Comparison of ENCODE assay signal across 16 cellular contexts in genomic region chr7:65962033-65962432, GRCh38. TPM values are rescaled to one million over a fixed set of nuclear protein-coding genes. Genes with fewer than 3 reads are reported as not detected.
DNase-seq lines count a peak whose midpoint lies in the region; ATAC-seq, FAIRE-seq and TF ChIP-seq lines count a peak whose summit lies in the region.
"Had no signal": no experiment of that assay in that cellular context is flagged by ENCODE, and none has a peak within 500 bp of the region (broad histone marks: within the 10 kb centered on the region; RNA-seq: fewer than 3 reads in every experiment).

No MANE protein-coding gene starts in this region.

- no peak overlapping the region for H3K4me3 Mint-ChIP-seq in activated T-cell treated with anti-CD3 and anti-CD28 coated beads, Interleukin-2, amount 50 U/mL, for 24 hours
- no peak overlapping the region for H3K4me3 Mint-ChIP-seq in activated T-cell treated with anti-CD3 and anti-CD28 coated beads, Interleukin-2, amount 50 U/mL, for 4 hours
- H3K4me3 Mint-ChIP-seq in activated T-helper 17 cell treated with anti-CD3 and anti-CD28 coated beads, Interleukin-2, amount 50 U/mL, for 72 hours = no peak overlapping the region
- H3K4me3 Mint-ChIP-seq: CD14-positive monocyte; CD8-positive, alpha-beta T cell; IgD-negative memory B cell had no signal

- CTCF ChIA-PET in endothelial cell of umbilical vein (lab: Charles Lee) = no interaction called here

- peak; percentile 19 for TF ChIP-seq POLR2A in endothelial cell of umbilical vein (IDR thresholded peaks at IDR 0.05; ENCODE audit: low read depth, low read length)

- H3K4me1 Mint-ChIP-seq in activated T-cell treated with anti-CD3 and anti-CD28 coated beads, Interleukin-2, amount 50 U/mL, for 24 hours (ENCODE audit: low read depth) = no peaks in the 10 kb centered on the region
- H3K4me1 Mint-ChIP-seq in activated T-cell treated with anti-CD3 and anti-CD28 coated beads, Interleukin-2, amount 50 U/mL, for 4 hours (ENCODE audit: low read depth) = no peaks in the 10 kb centered on the region
- H3K4me1 Mint-ChIP-seq in activated T-helper 17 cell treated with anti-CD3 and anti-CD28 coated beads, Interleukin-2, amount 50 U/mL, for 72 hours = no peaks in the 10 kb centered on the region
- H3K4me1 Mint-ChIP-seq: CD14-positive monocyte had no signal

- intact Hi-C loops in endothelial cell of umbilical vein (cut with micrococcal nuclease) (no loop called here), sciatic nerve (cut with DNase I) (no loop called here)

- ATAC-seq in activated T-cell treated with anti-CD3 and anti-CD28 coated beads, Interleukin-2, amount 50 U/mL, for 4 hours = no peak
- ATAC-seq in sciatic nerve (no peak), HG03354 (IDR thresholded peaks at IDR 0.05; ENCODE audit: poor library complexity, severe bottlenecking, unreplicated experiment) (no peak)
- ATAC-seq in activated T-helper 17 cell treated with anti-CD3 and anti-CD28 coated beads, Interleukin-2, amount 50 U/mL, for 72 hours (replicated peaks) = no peak
- ATAC-seq: CD8-positive, alpha-beta T cell had no signal

- no peak overlapping the region for H3K4me2 ChIP-seq in endothelial cell of umbilical vein (ENCODE audit: insufficient read depth, low read length)

- no peaks in the 10 kb centered on the region for H3K9me3 Mint-ChIP-seq in activated T-cell treated with anti-CD3 and anti-CD28 coated beads, Interleukin-2, amount 50 U/mL, for 24 hours
- no peaks in the 10 kb centered on the region for H3K9me3 Mint-ChIP-seq in activated T-cell treated with anti-CD3 and anti-CD28 coated beads, Interleukin-2, amount 50 U/mL, for 4 hours
- no peaks in the 10 kb centered on the region for H3K9me3 Mint-ChIP-seq in activated T-helper 17 cell treated with anti-CD3 and anti-CD28 coated beads, Interleukin-2, amount 50 U/mL, for 72 hours
- H3K9me3 Mint-ChIP-seq: CD14-positive monocyte; CD8-positive, alpha-beta T cell; IgD-negative memory B cell had no signal

- no peaks in the 10 kb centered on the region for H3K79me2 ChIP-seq in endothelial cell of umbilical vein (ENCODE audit: control insufficient read depth, insufficient read depth, low read length)

- FAIRE-seq in endothelial cell of umbilical vein (lab: Jason Lieb, UNC) = no peak
- FAIRE-seq: GM12891, GM19239, H1 had no signal

- POLR2A ChIA-PET in endothelial cell of umbilical vein (lab: Charles Lee) = interaction anchor here (0.6 kb wide), 1 partner anchor 178 kb away, joined by 3 read pairs; no protein-coding TSS in a partner anchor

- no peaks in the 10 kb centered on the region for H4K20me1 ChIP-seq in endothelial cell of umbilical vein (replicated peaks; ENCODE audit: control insufficient read depth, extremely low read depth, insufficient read depth, low read length)

- WGBS in liver = 30% methylated on average over 6 of the region's 6 CpGs

- H3K9me3 ChIP-seq in endothelial cell of umbilical vein (replicated peaks; ENCODE audit: control insufficient read depth, insufficient read depth, low read length) = no peaks in the 10 kb centered on the region
- no peaks in the 10 kb centered on the region for H3K9me3 ChIP-seq in liver (ENCODE audit: control insufficient read depth in 4 of 4, low read length in 3 of 4)
- H3K9me3 ChIP-seq: Caco-2, HAP-1 had no signal

- H2AFZ ChIP-seq in endothelial cell of umbilical vein (ENCODE audit: low read depth, low read length) = no peak overlapping the region

- dilution Hi-C loops in endothelial cell of umbilical vein (cut with MboI; ENCODE audit: extremely low pct_ligation_motif_present, low sequenced_read_pairs) = no loop called here

- no peaks in the 10 kb centered on the region for H3K27me3 Mint-ChIP-seq in activated T-cell treated with anti-CD3 and anti-CD28 coated beads, Interleukin-2, amount 50 U/mL, for 24 hours
- H3K27me3 Mint-ChIP-seq in activated T-cell treated with anti-CD3 and anti-CD28 coated beads, Interleukin-2, amount 50 U/mL, for 4 hours (ENCODE audit: low read depth) = no peaks in the 10 kb centered on the region
- H3K27me3 Mint-ChIP-seq in activated T-helper 17 cell treated with anti-CD3 and anti-CD28 coated beads, Interleukin-2, amount 50 U/mL, for 72 hours = no peaks in the 10 kb centered on the region
- H3K27me3 Mint-ChIP-seq: IgD-negative memory B cell had no signal

- H3K27me3 ChIP-seq in endothelial cell of umbilical vein (ENCODE audit: control insufficient read depth in 2 of 2, insufficient read depth in 2 of 2, low read length in 2 of 2) (no peaks in the 10 kb centered on the region), liver (ENCODE audit: control insufficient read depth in 4 of 4, insufficient read depth in 4 of 4, low read length in 3 of 4) (no peaks in the 10 kb centered on the region)

- H3K27ac ChIP-seq in endothelial cell of umbilical vein (ENCODE audit: insufficient read depth, low read depth, low read length) (no peak overlapping the region), liver (ENCODE audit: low read depth in 1 of 2, low read length in 2 of 2) (peak overlapping the region; percentile 63 to 73)

- DNase-seq in activated T-cell treated with anti-CD3 and anti-CD28 coated beads, Interleukin-2, amount 50 U/mL, for 24 hours = peak; percentile 12
- DNase-seq in activated T-cell treated with anti-CD3 and anti-CD28 coated beads, Interleukin-2, amount 50 U/mL, for 4 hours = no peak
- DNase-seq in endothelial cell of umbilical vein (ENCODE audit: low read depth, low spot score) (no peak), sciatic nerve (ENCODE audit: low spot score) (peak; percentile 17), RPMI8226 (no peak)
- DNase-seq: Caco-2; CD8-positive, alpha-beta T cell had no signal

- TF ChIP-seq RAD21 in liver (IDR thresholded peaks at IDR 0.05) = peak in 1 of 2 donors; percentile 45

- peaks cover 96% of the 10 kb centered on the region for H3K36me3 Mint-ChIP-seq in activated T-cell treated with anti-CD3 and anti-CD28 coated beads, Interleukin-2, amount 50 U/mL, for 24 hours (ENCODE audit: low read depth)
- H3K36me3 Mint-ChIP-seq in activated T-cell treated with anti-CD3 and anti-CD28 coated beads, Interleukin-2, amount 50 U/mL, for 4 hours (ENCODE audit: insufficient read depth) = peaks cover 33% of the 10 kb centered on the region
- peaks cover 93% of the 10 kb centered on the region for H3K36me3 Mint-ChIP-seq in activated T-helper 17 cell treated with anti-CD3 and anti-CD28 coated beads, Interleukin-2, amount 50 U/mL, for 72 hours (ENCODE audit: low read depth)

- H3K4me1 ChIP-seq in endothelial cell of umbilical vein (ENCODE audit: control insufficient read depth, extremely low read depth, insufficient read depth, low read length) (no peaks in the 10 kb centered on the region), liver (ENCODE audit: control insufficient read depth in 4 of 4, insufficient read depth in 4 of 4, low read length in 3 of 4) (peaks cover 0 to 30% (median 22%) of the 10 kb centered on the region in 4 donors)
- H3K4me1 ChIP-seq: Caco-2, HAP-1 had no signal

- H3K9me1 ChIP-seq in endothelial cell of umbilical vein (replicated peaks; ENCODE audit: control insufficient read depth, extremely low read depth, insufficient read depth, low read length) = no peaks in the 10 kb centered on the region

- no peak overlapping the region for H3K9ac ChIP-seq in endothelial cell of umbilical vein (replicated peaks; ENCODE audit: extremely low read depth, insufficient read depth, low read length)
- H3K9ac ChIP-seq in liver (ENCODE audit: low read depth in 1 of 2, low read length in 2 of 2) = no peak overlapping the region

- H3K36me3 ChIP-seq in endothelial cell of umbilical vein (ENCODE audit: control insufficient read depth in 2 of 2, extremely low read depth in 1 of 2, insufficient read depth in 2 of 2, low read length in 2 of 2) (peaks cover 16 to 27% of the 10 kb centered on the region in 2 experiments), liver (ENCODE audit: control insufficient read depth in 4 of 4, insufficient read depth in 3 of 4, low read depth in 1 of 4, low read length in 3 of 4) (peaks cover 4 to 43% (median 31%) of the 10 kb centered on the region in 4 donors)

- TF ChIP-seq CTCF in endothelial cell of umbilical vein (IDR thresholded peaks at IDR 0.05; ENCODE audit: extremely low read depth in 1 of 2, insufficient read depth in 1 of 2, low read depth in 1 of 2, low read length in 2 of 2) (no peak), liver (IDR thresholded peaks at IDR 0.05; ENCODE audit: low read depth, low read length, missing input control) (peak; percentile 2)

- H3K27ac Mint-ChIP-seq in activated T-cell treated with anti-CD3 and anti-CD28 coated beads, Interleukin-2, amount 50 U/mL, for 24 hours = no peak overlapping the region
- no peak overlapping the region for H3K27ac Mint-ChIP-seq in activated T-helper 17 cell treated with anti-CD3 and anti-CD28 coated beads, Interleukin-2, amount 50 U/mL, for 72 hours
- H3K27ac Mint-ChIP-seq: CD8-positive, alpha-beta T cell had no signal

- BruUV-seq in endothelial cell of umbilical vein (replicated peaks; lab: Mats Ljungman, UMichigan) = no TSS peak

- no peak overlapping the region for H3K4me3 ChIP-seq in endothelial cell of umbilical vein (replicated peaks in 1 of 3; ENCODE audit: insufficient read depth in 1 of 3, low read depth in 1 of 3, low read length in 3 of 3)
- no peak overlapping the region for H3K4me3 ChIP-seq in liver (ENCODE audit: low read depth in 1 of 3, low read length in 3 of 3)
- H3K4me3 ChIP-seq: HAP-1 had no signal

TF ChIP-seq in endothelial cell of umbilical vein, 7 proteins besides CTCF, POLR2A, EP300 and RAD21 (continues in another document):
- TF ChIP-seq FOS (IDR thresholded peaks at IDR 0.05; ENCODE audit: borderline replicate concordance, insufficient read depth, low read length) (no peak), EZH2 (IDR thresholded peaks at IDR 0.05; ENCODE audit: borderline replicate concordance, low read depth, low read length, severe bottlenecking) (no peak)

TF ChIP-seq in liver, 16 proteins besides CTCF, POLR2A, EP300 and RAD21 (continues in another document):
- TF ChIP-seq HNF4G (IDR thresholded peaks at IDR 0.05) = peak; percentile 68

RNA-seq across cellular contexts. Expression of gene GUSB, which starts 20.0 kb away (rescaled TPM):
- total RNA-seq in activated T-cell treated with anti-CD3 and anti-CD28 coated beads, Interleukin-2, amount 50 U/mL, for 4 hours = 10 to 100 TPM; 40.3 to 46.7 (median 41.5) TPM
- total RNA-seq in endothelial cell of umbilical vein (46.4 and 55.7 TPM in 2 replicates), liver (10 to 100 TPM; 45.2 to 45.7 TPM), sciatic nerve (46.6 TPM)
- polyA plus RNA-seq in endothelial cell of umbilical vein (98.8 and 107 TPM in 2 replicates), liver (10 to 100 TPM; 60.4 to 94.7 TPM)
- polyA plus RNA-seq in endothelial cell of umbilical vein (2011; cell fraction: cytosol; rRNA removed) = 79.3 and 83.3 TPM in 2 replicates
- 192 and 203 TPM in 2 replicates for polyA plus RNA-seq in endothelial cell of umbilical vein (2011; cell fraction: nucleus; rRNA removed)
- 39.6 and 41.9 TPM in 2 replicates for polyA plus RNA-seq in endothelial cell of umbilical vein (2012)
- polyA minus RNA-seq in endothelial cell of umbilical vein = 79.5 and 81.0 TPM in 2 replicates
- polyA minus RNA-seq in endothelial cell of umbilical vein (2011; cell fraction: cytosol; rRNA and poly(A)+ RNA removed) = 35.5 TPM
- 28.9 and 45.0 TPM in 2 replicates for polyA minus RNA-seq in endothelial cell of umbilical vein (2011; cell fraction: nucleus; rRNA and poly(A)+ RNA removed)
- total RNA-seq in activated T-helper 17 cell treated with anti-CD3 and anti-CD28 coated beads, Interleukin-2, amount 50 U/mL, for 72 hours = 10 to 100 TPM; 53.4 to 66.7 TPM

Comparison
In these comparisons a context has a peak if more than half of its experiments do, and no peak if none do; other contexts are left out.
1. DNase-seq: peak in activated T-cell treated with anti-CD3 and anti-CD28 coated beads, Interleukin-2, amount 50 U/mL, for 24 hours (single experiment) and sciatic nerve (single experiment); none in activated T-cell treated with anti-CD3 and anti-CD28 coated beads, Interleukin-2, amount 50 U/mL, for 4 hours (single experiment), endothelial cell of umbilical vein (single experiment) and RPMI8226 (single experiment).